Comparison of ENCODE assay signal across 26 cellular contexts in genomic region chr14:55928316-55928715, GRCh38.
"Had no signal": no experiment of that assay in that cellular context is flagged by ENCODE, and none has a peak within 500 bp of the region (broad histone marks: within the 10 kb centered on the region; RNA-seq: fewer than 3 reads in every experiment).

No MANE protein-coding gene starts in this region.

- H3K9me3 ChIP-seq: adrenal gland, SJCRH30 had no signal

- H3K27ac ChIP-seq: adrenal gland, SJCRH30, SK-N-MC had no signal

- DNase-seq: activated CD4-positive, alpha-beta T cell treated with anti-CD3 and anti-CD28 coated beads for 36 hours; activated CD4-positive, alpha-beta T cell treated with anti-CD3 and anti-CD28 coated beads, Interleukin-2, amount 10 ng/mL, durations not matched to agents 7 days and 5 days; activated CD4-positive, alpha-beta T cell treated with anti-CD3 and anti-CD28 coated beads, Interleukin-2, amount 50 U/mL, for 48 hours; activated CD8-positive, alpha-beta T cell treated with anti-CD3 and anti-CD28 coated beads, Interleukin-2, amount 10 ng/mL, durations not matched to agents 7 days and 5 days; activated gamma-delta T cell; activated naive CD4-positive, alpha-beta T cell treated with anti-CD3 and anti-CD28 coated beads for 36 hours; activated T-cell treated with anti-CD3 and anti-CD28 coated beads, Interleukin-2, amount 50 U/mL, for 24 hours; adrenal gland; caudate nucleus; cerebellar nuclear complex; NCI-H1436 treated with DMSO at 0.1 percent for 48 hours; NCI-H1694 treated with DMSO at 0.1 percent for 48 hours; NCI-H2029; NCI-H2107; NCI-H2171; NCI-H510A; NCI-H748 treated with DMSO at 0.1 percent for 48 hours; NK-92 treated with Interleukin-12 subunit alpha and Interleukin-12 subunit beta, amount 100 ng/mL, for 24 hours; SHP77; SJCRH30 had no signal

- H3K36me3 ChIP-seq: adrenal gland, SJCRH30 had no signal

- H3K4me3 ChIP-seq: adrenal gland, K562, SJCRH30, SK-N-MC had no signal

- ATAC-seq: activated CD4-positive, alpha-beta T cell treated with anti-CD3 and anti-CD28 coated beads for 36 hours; activated CD8-positive, alpha-beta T cell treated with anti-CD3 and anti-CD28 coated beads, Interleukin-2, amount 10 ng/mL, durations not matched to agents 7 days and 5 days; activated naive CD4-positive, alpha-beta T cell treated with anti-CD3 and anti-CD28 coated beads, Interleukin-2, amount 50 U/mL, for 72 hours; K562 had no signal

- H3K4me1 ChIP-seq: adrenal gland, SJCRH30 had no signal

- FAIRE-seq: astrocyte, bronchial epithelial cell, K562, TTC549 had no signal

- H3K27me3 ChIP-seq: adrenal gland, SJCRH30 had no signal
